1 cellular context compared by ENCODE assay signal in genomic region chr7:2551418-2551817, GRCh38.
TF ChIP-seq lines count a peak whose summit lies in the region.

No MANE protein-coding gene starts in this region.

TF ChIP-seq in K562, 482 proteins besides CTCF, POLR2A, EP300 and RAD21:
- 0 out of 2 replicates have a peak, but pooled peaks have one; percentile 33 for TF ChIP-seq ZBTB33 (CRISPR knock-in tag; IDR thresholded peaks at IDR 0.05)
- TF ChIP-seq SP1 (CRISPR knock-in tag; IDR thresholded peaks at IDR 0.05): no peak
- no peak for TF ChIP-seq ZNF780A (CRISPR knock-in tag; IDR thresholded peaks at IDR 0.05)
- TF ChIP-seq MAFG (tag; conservative IDR thresholded peaks at IDR 0.05): no peak
- no peak for TF ChIP-seq SIRT6 (IDR thresholded peaks at IDR 0.05; ENCODE audit: low read depth, low read length)
- no peak for TF ChIP-seq OTX1 (CRISPR knock-in tag; IDR thresholded peaks at IDR 0.05)
- no peak for TF ChIP-seq NFE2 (IDR thresholded peaks at IDR 0.05; ENCODE audit: low read depth)
- no peak for TF ChIP-seq SRSF9 (IDR thresholded peaks at IDR 0.05; ENCODE audit: borderline replicate concordance, low read depth, low read length)
